Comparison of ENCODE assay signal across 19 cellular contexts in genomic region chr7:32079530-32079929, GRCh38. TPM values are rescaled to one million over a fixed set of nuclear protein-coding genes. Genes with fewer than 3 reads are reported as not detected.
DNase-seq lines count a peak whose midpoint lies in the region; FAIRE-seq and TF ChIP-seq lines count a peak whose summit lies in the region.
"Had no signal": no experiment of that assay in that cellular context is flagged by ENCODE, and none has a peak within 500 bp of the region (broad histone marks: within the 10 kb centered on the region; RNA-seq: fewer than 3 reads in every experiment).

No MANE protein-coding gene starts in this region.

- H3K79me2 ChIP-seq in trophoblast cell (ENCODE audit: control insufficient read depth, insufficient read depth, low read length, poor library complexity), result no peaks in the 10 kb centered on the region

- no peak overlapping the region for H2BK120ac ChIP-seq in trophoblast cell (ENCODE audit: insufficient read depth, low read length, poor library complexity)

- H3K36me3 ChIP-seq in left ventricle myocardium inferior (no peaks in the 10 kb centered on the region), trophoblast cell (ENCODE audit: control insufficient read depth in 1 of 2, insufficient read depth in 2 of 2, low read length in 2 of 2) (no peaks in the 10 kb centered on the region)
- H3K36me3 ChIP-seq: SJSA1 had no signal

- no peak overlapping the region for H3K9ac ChIP-seq in trophoblast cell (ENCODE audit: low read length)

- no CpG with 5 or more reads among the region's 6 CpGs for WGBS in trophoblast cell (ENCODE audit: extremely low coverage, insufficient coverage, insufficient read length)

- H3K14ac ChIP-seq in trophoblast cell (ENCODE audit: low read length), result no peak overlapping the region

- no peak overlapping the region for H4K12ac ChIP-seq in trophoblast cell (ENCODE audit: low read depth, low read length)

- no peak overlapping the region for H3K4ac ChIP-seq in trophoblast cell (ENCODE audit: low read depth, low read length)

- no peak overlapping the region for H2BK5ac ChIP-seq in trophoblast cell (ENCODE audit: low read depth, low read length, poor library complexity)

- H3K79me1 ChIP-seq in trophoblast cell (ENCODE audit: low read length), result no peaks in the 10 kb centered on the region

- no peaks in the 10 kb centered on the region for H3K9me3 ChIP-seq in left ventricle myocardium inferior (replicated peaks)
- H3K9me3 ChIP-seq in trophoblast cell (ENCODE audit: insufficient read depth, low read depth, low read length), result peaks cover 3% of the 10 kb centered on the region
- H3K9me3 ChIP-seq: SJSA1 had no signal

- peak; percentile 42 for FAIRE-seq in urothelium cell line (lab: Jason Lieb, UNC)
- FAIRE-seq: K562 had no signal

- H3K18ac ChIP-seq in trophoblast cell (ENCODE audit: low read length), result no peak overlapping the region

- TF ChIP-seq CTCF in left ventricle myocardium inferior (IDR thresholded peaks at IDR 0.05; ENCODE audit: borderline replicate concordance), result no peak

- peak overlapping the region; percentile 85 for H3K27ac ChIP-seq in left ventricle myocardium inferior (replicated peaks)
- no peak overlapping the region for H3K27ac ChIP-seq in trophoblast cell (ENCODE audit: low read depth, low read length)
- H3K27ac ChIP-seq: SJSA1 had no signal

- H3K4me2 ChIP-seq in trophoblast cell (ENCODE audit: low read length), result no peak overlapping the region

- no peak overlapping the region for H2AK5ac ChIP-seq in trophoblast cell (ENCODE audit: low read length)

- H3K4me3 ChIP-seq in left ventricle myocardium inferior (no peak overlapping the region), trophoblast cell (ENCODE audit: low read depth, low read length) (no peak overlapping the region)
- H3K4me3 ChIP-seq: K562, SJSA1 had no signal

- intact Hi-C loops in left ventricle myocardium inferior (cut with micrococcal nuclease), result no loop called here

- DNase-seq in NCI-H1694 treated with DMSO at 0.1 percent for 48 hours (lab: John Stamatoyannopoulos, UW), result peak; percentile 72
- peak; percentile 69 for DNase-seq in cerebellum (ENCODE audit: low spot score)
- DNase-seq in left ventricle myocardium inferior, result peak; percentile 56
- no peak for DNase-seq in urothelium cell line (ENCODE audit: low spot score)
- DNase-seq in NCI-H526 (lab: John Stamatoyannopoulos, UW), result no peak
- no peak for DNase-seq in NCI-H774 (lab: John Stamatoyannopoulos, UW)
- no peak for DNase-seq in trophoblast cell
- DNase-seq: ACHN, GDM1, H7, HFFc6, NCI-H1092 treated with DMSO at 0.1 percent for 48 hours, NCI-H146, NCI-H2081 treated with DMSO at 0.1 percent for 48 hours, NCI-H69, OCI-M1, RPMI8226 had no signal

- H3K27me3 ChIP-seq in left ventricle myocardium inferior (ENCODE audit: low read depth), result no peaks in the 10 kb centered on the region
- no peaks in the 10 kb centered on the region for H3K27me3 ChIP-seq in trophoblast cell (ENCODE audit: insufficient read depth, low read length)
- H3K27me3 ChIP-seq: SJSA1 had no signal

- no peak overlapping the region for H2BK12ac ChIP-seq in trophoblast cell (ENCODE audit: low read length)

- H3K23ac ChIP-seq in trophoblast cell (ENCODE audit: low read length), result no peak overlapping the region

- no peak overlapping the region for H4K91ac ChIP-seq in trophoblast cell (ENCODE audit: low read depth, low read length)

- peaks cover 61% of the 10 kb centered on the region for H3K4me1 ChIP-seq in left ventricle myocardium inferior
- no peaks in the 10 kb centered on the region for H3K4me1 ChIP-seq in trophoblast cell (ENCODE audit: control insufficient read depth in 1 of 2, insufficient read depth in 2 of 2, low read length in 2 of 2)
- H3K4me1 ChIP-seq: SJSA1 had no signal

- H4K8ac ChIP-seq in trophoblast cell (ENCODE audit: low read depth, low read length), result no peak overlapping the region

- H2AFZ ChIP-seq in trophoblast cell (ENCODE audit: insufficient read depth, low read length, poor library complexity), result no peak overlapping the region

RNA-seq across cellular contexts. Expression of gene PDE1C, which starts 9.3 kb away (rescaled TPM):
- total RNA-seq in cerebellum (122 TPM), left ventricle myocardium inferior (207 TPM)
- 0.08 and 0.15 TPM in 2 replicates for polyA plus RNA-seq in trophoblast cell (2013)
- total RNA-seq: K562 had no signal

Comparison
In these comparisons a context has a peak if more than half of its experiments do, and no peak if none do; other contexts are left out.
1. DNase-seq: peak in NCI-H1694 treated with DMSO at 0.1 percent for 48 hours (single experiment), cerebellum (single experiment) and left ventricle myocardium inferior (single experiment); none in urothelium cell line (single experiment), NCI-H526 (0 of 2), NCI-H774 (single experiment) and trophoblast cell (0 of 2).